16 cellular contexts compared by ENCODE assay signal in genomic region chr1:225645194-225645593, GRCh38. TPM values are rescaled to one million over a fixed set of nuclear protein-coding genes. Genes with fewer than 3 reads are reported as not detected.
DNase-seq lines count a peak whose midpoint lies in the region; ATAC-seq and TF ChIP-seq lines count a peak whose summit lies in the region.
"Had no signal": no experiment of that assay in that cellular context is flagged by ENCODE, and none has a peak within 500 bp of the region (broad histone marks: within the 10 kb centered on the region; RNA-seq: fewer than 3 reads in every experiment).

No MANE protein-coding gene starts in this region.

- no peak overlapping the region for H3K9ac ChIP-seq in skeletal muscle tissue (ENCODE audit: low read depth in 1 of 3, low read length in 3 of 3)
- H3K9ac ChIP-seq: BLaER1 had no signal

- H3K27me3 ChIP-seq in skeletal muscle tissue (ENCODE audit: control insufficient read depth in 3 of 3, insufficient read depth in 3 of 3, low read length in 3 of 3) = no peaks in the 10 kb centered on the region
- H3K27me3 ChIP-seq: BLaER1 had no signal

- peaks cover 22% of the 10 kb centered on the region for H3K4me1 ChIP-seq in HEK293 (ENCODE audit: control insufficient read depth, insufficient read depth, low read length)
- peaks cover 3 to 12% (median 4%) of the 10 kb centered on the region in 3 donors for H3K4me1 ChIP-seq in skeletal muscle tissue (ENCODE audit: control insufficient read depth in 3 of 3, insufficient read depth in 3 of 3, low read length in 3 of 3)

- ATAC-seq in HG03521 (IDR thresholded peaks at IDR 0.05; ENCODE audit: unreplicated experiment) = no peak

- H3K4me3 ChIP-seq in HEK293 (ENCODE audit: low read depth, low read length) (no peak overlapping the region), skeletal muscle tissue (ENCODE audit: low read length in 3 of 3) (no peak overlapping the region)
- H3K4me3 ChIP-seq: BLaER1, HAP-1 had no signal

- H3K4me1 Mint-ChIP-seq in chondrocyte (ENCODE audit: low read depth) = peaks cover 74% of the 10 kb centered on the region
- H3K4me1 Mint-ChIP-seq: CD8-positive, alpha-beta memory T cell had no signal

- no peaks in the 10 kb centered on the region for H3K27me3 Mint-ChIP-seq in chondrocyte (ENCODE audit: low read depth)
- H3K27me3 Mint-ChIP-seq: IgD-negative memory B cell had no signal

- POLR2A ChIA-PET in HEK293 (lab: Yijun Ruan, JAX) = no interaction called here

- DNase-seq in MV-4-11 (lab: John Stamatoyannopoulos, UW) (peak; percentile 36), chondrocyte (ENCODE audit: low spot score) (no peak), NCI-H524 (lab: John Stamatoyannopoulos, UW) (no peak), NCI-H1417 treated with DMSO at 0.1 percent for 48 hours (lab: John Stamatoyannopoulos, UW) (no peak)
- DNase-seq: AML-193; Caco-2; CD8-positive, alpha-beta memory T cell; DND-41; GDM1; GOT3 had no signal

- H3K36me3 ChIP-seq in HEK293 (ENCODE audit: control insufficient read depth in 2 of 2, insufficient read depth in 1 of 2, low read length in 2 of 2) (peaks cover 9 to 19% of the 10 kb centered on the region in 2 experiments), skeletal muscle tissue (ENCODE audit: control insufficient read depth in 3 of 3, insufficient read depth in 3 of 3, low read length in 3 of 3) (peaks cover 0 to 3% (median 0%) of the 10 kb centered on the region in 3 donors)

- H3K9me3 Mint-ChIP-seq in chondrocyte (ENCODE audit: low read depth) = peaks cover 11% of the 10 kb centered on the region

- TF ChIP-seq CTCF in HEK293 (tag by site-specific recombination; IDR thresholded peaks at IDR 0.05) = no peak
- no peak for TF ChIP-seq CTCF in chondrocyte (IDR thresholded peaks at IDR 0.05)

- no peak overlapping the region for H3K4me3 Mint-ChIP-seq in chondrocyte (ENCODE audit: unreplicated experiment)
- H3K4me3 Mint-ChIP-seq: CD8-positive, alpha-beta memory T cell; IgD-negative memory B cell had no signal

- peaks cover 20% of the 10 kb centered on the region for H3K36me3 Mint-ChIP-seq in chondrocyte (ENCODE audit: low read depth)
- H3K36me3 Mint-ChIP-seq: CD8-positive, alpha-beta memory T cell had no signal

- peak overlapping the region; percentile 36 for H3K27ac Mint-ChIP-seq in chondrocyte (ENCODE audit: unreplicated experiment)
- H3K27ac Mint-ChIP-seq: CD8-positive, alpha-beta memory T cell; IgD-negative memory B cell had no signal

- CTCF ChIA-PET in HEK293 (lab: Yijun Ruan, JAX) = interaction anchor here (0.6 to 1.6 kb wide), 5 partner anchors 47 to 552 kb away, joined by 3 to 6 read pairs (median 3); no protein-coding TSS in a partner anchor

- no peaks in the 10 kb centered on the region for H3K9me3 ChIP-seq in HEK293 (ENCODE audit: control insufficient read depth, insufficient read depth, low read depth, low read length)
- no peaks in the 10 kb centered on the region for H3K9me3 ChIP-seq in skeletal muscle tissue (ENCODE audit: control insufficient read depth in 3 of 3, low read length in 3 of 3)
- H3K9me3 ChIP-seq: Caco-2, HAP-1 had no signal

- no peak overlapping the region for H3K27ac ChIP-seq in HEK293 (ENCODE audit: extremely low read depth, low read depth, low read length)
- H3K27ac ChIP-seq in skeletal muscle tissue (ENCODE audit: low read depth, low read length) = peak overlapping the region; percentile 4
- H3K27ac ChIP-seq: BLaER1 had no signal

TF ChIP-seq in HEK293, 187 proteins besides CTCF, POLR2A, EP300 and RAD21:
- TF ChIP-seq KLF17 (tag by site-specific recombination; IDR thresholded peaks at IDR 0.05) = no peak
- TF ChIP-seq ZNF146 (tag by site-specific recombination; IDR thresholded peaks at IDR 0.05) = peak; percentile 98
- TF ChIP-seq ZNF549 (tag by site-specific recombination; IDR thresholded peaks at IDR 0.05) = 0 out of 2 replicates have a peak, but pooled peaks have one; percentile 30
- peak; percentile 52 for TF ChIP-seq SETDB1 (IDR thresholded peaks at IDR 0.05; ENCODE audit: insufficient read length, low read length)
- no peak for TF ChIP-seq ZBTB20 (tag by site-specific recombination; IDR thresholded peaks at IDR 0.05)
- no peak for TF ChIP-seq PRDM4 (tag by site-specific recombination; IDR thresholded peaks at IDR 0.05)
- TF ChIP-seq ZNF362 (tag by site-specific recombination; IDR thresholded peaks at IDR 0.05) = no peak
- no peak for TF ChIP-seq MZF1 (tag by site-specific recombination; IDR thresholded peaks at IDR 0.05; ENCODE audit: borderline replicate concordance)
- TF ChIP-seq, protein P1, sequence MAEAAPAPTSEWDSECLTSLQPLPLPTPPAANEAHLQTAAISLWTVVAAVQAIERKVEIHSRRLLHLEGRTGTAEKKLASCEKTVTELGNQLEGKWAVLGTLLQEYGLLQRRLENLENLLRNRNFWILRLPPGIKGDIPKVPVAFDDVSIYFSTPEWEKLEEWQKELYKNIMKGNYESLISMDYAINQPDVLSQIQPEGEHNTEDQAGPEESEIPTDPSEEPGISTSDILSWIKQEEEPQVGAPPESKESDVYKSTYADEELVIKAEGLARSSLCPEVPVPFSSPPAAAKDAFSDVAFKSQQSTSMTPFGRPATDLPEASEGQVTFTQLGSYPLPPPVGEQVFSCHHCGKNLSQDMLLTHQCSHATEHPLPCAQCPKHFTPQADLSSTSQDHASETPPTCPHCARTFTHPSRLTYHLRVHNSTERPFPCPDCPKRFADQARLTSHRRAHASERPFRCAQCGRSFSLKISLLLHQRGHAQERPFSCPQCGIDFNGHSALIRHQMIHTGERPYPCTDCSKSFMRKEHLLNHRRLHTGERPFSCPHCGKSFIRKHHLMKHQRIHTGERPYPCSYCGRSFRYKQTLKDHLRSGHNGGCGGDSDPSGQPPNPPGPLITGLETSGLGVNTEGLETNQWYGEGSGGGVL (tag by site-specific recombination; IDR thresholded peaks at IDR 0.05) = no peak
TF ChIP-seq in HEK293: peak in this region for 3.

RNA-seq across cellular contexts. Expression of gene ENAH, which starts 7.7 kb away (rescaled TPM):
- total RNA-seq in chondrocyte (208 to 457 TPM (median 434 TPM) in 3 replicates), skeletal muscle tissue (38.6 TPM)
